ENCODE assay signal across 9 cellular contexts in the genomic region with DNA sequence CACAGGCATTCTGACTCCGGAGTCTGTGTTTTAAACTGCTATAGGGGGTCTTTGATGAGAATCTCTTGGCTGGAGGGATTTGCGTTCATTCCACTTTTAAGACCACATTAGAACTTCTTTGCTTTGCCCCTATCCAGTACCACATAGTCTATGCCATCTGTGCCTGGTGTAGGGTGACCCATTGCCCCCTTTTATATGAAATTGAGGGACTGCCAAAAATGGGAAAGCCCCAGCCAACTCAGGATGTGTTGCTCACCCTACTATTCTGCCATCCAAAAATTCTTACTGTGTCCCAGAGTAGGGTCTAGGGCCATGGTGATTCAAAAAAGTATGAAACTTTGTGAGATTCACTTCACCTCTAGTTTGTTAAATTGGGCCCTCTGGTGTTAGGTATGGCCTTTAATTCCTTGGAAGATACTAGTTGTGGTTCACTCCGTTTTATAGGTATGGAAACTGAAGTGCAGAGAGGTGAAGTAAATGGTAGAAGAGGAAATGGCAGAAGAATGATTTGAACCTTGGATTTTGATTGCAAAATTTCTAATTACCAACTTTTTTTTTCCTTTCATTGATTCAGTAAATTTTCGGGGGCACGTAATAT. TPM values are rescaled to one million over a fixed set of nuclear protein-coding genes. Genes with fewer than 3 reads are reported as not detected.
DNase-seq lines count a peak whose midpoint lies in the region; ATAC-seq and TF ChIP-seq lines count a peak whose summit lies in the region.
"Had no signal": no experiment of that assay in that cellular context is flagged by ENCODE, and none has a peak within 500 bp of the region (broad histone marks: within the 10 kb centered on the region; RNA-seq: fewer than 3 reads in every experiment).

No MANE protein-coding gene starts in this region.

- no peak for DNase-seq in activated T-cell treated with anti-CD3 and anti-CD28 coated beads, Interleukin-2, amount 50 U/mL, for 24 hours
- no peak for DNase-seq in activated T-cell treated with anti-CD3 and anti-CD28 coated beads for 4 hours
- no peak for DNase-seq in activated naive CD8-positive, alpha-beta T cell treated with anti-CD3 and anti-CD28 coated beads for 36 hours
- no peak for DNase-seq in kidney epithelial cell (ENCODE audit: low read depth)
- no peak for DNase-seq in stimulated activated CD4-positive, alpha-beta T cell treated with anti-CD3 and anti-CD28 coated beads, Interleukin-12 subunit alpha, Interleukin-12 subunit beta, amount 100 ng/mL, for 4 hours

- H3K4me3 Mint-ChIP-seq in activated T-cell treated with anti-CD3 and anti-CD28 coated beads, Interleukin-2, amount 50 U/mL, for 24 hours, result peak overlapping the region; percentile 95
- H3K4me3 Mint-ChIP-seq in activated naive CD8-positive, alpha-beta T cell treated with anti-CD3 and anti-CD28 coated beads for 36 hours, result peak overlapping the region; percentile 97

- WGBS in thymus, result 98% methylated on average over 5 of the region's 5 CpGs

- H3K9me3 ChIP-seq in thymus (ENCODE audit: control insufficient read depth), result no peaks in the 10 kb centered on the region

- peak; percentile 3 for TF ChIP-seq CTCF in kidney epithelial cell (IDR thresholded peaks at IDR 0.05; ENCODE audit: insufficient read depth, low read length, poor library complexity, severe bottlenecking)

- H3K27me3 Mint-ChIP-seq in activated T-cell treated with anti-CD3 and anti-CD28 coated beads, Interleukin-2, amount 50 U/mL, for 24 hours, result no peaks in the 10 kb centered on the region
- H3K27me3 Mint-ChIP-seq in activated naive CD8-positive, alpha-beta T cell treated with anti-CD3 and anti-CD28 coated beads for 36 hours, result no peaks in the 10 kb centered on the region

- no peaks in the 10 kb centered on the region for H3K9me3 Mint-ChIP-seq in activated T-cell treated with anti-CD3 and anti-CD28 coated beads, Interleukin-2, amount 50 U/mL, for 24 hours
- no peaks in the 10 kb centered on the region for H3K9me3 Mint-ChIP-seq in activated naive CD8-positive, alpha-beta T cell treated with anti-CD3 and anti-CD28 coated beads for 36 hours

- ATAC-seq in HG03565 (IDR thresholded peaks at IDR 0.05; ENCODE audit: unreplicated experiment), result no peak
- no peak for ATAC-seq in HG03354 (IDR thresholded peaks at IDR 0.05; ENCODE audit: poor library complexity, severe bottlenecking, unreplicated experiment)

- peak overlapping the region; percentile 94 for H3K4me3 ChIP-seq in kidney epithelial cell (ENCODE audit: low read depth, low read length)
- peak overlapping the region; percentile 98 for H3K4me3 ChIP-seq in thymus (ENCODE audit: low read length)

- peaks cover 68% of the 10 kb centered on the region for H3K4me1 Mint-ChIP-seq in activated T-cell treated with anti-CD3 and anti-CD28 coated beads, Interleukin-2, amount 50 U/mL, for 24 hours (ENCODE audit: low read depth)
- peaks cover 40% of the 10 kb centered on the region for H3K4me1 Mint-ChIP-seq in activated naive CD8-positive, alpha-beta T cell treated with anti-CD3 and anti-CD28 coated beads for 36 hours

- peaks cover 9% of the 10 kb centered on the region for H3K4me1 ChIP-seq in thymus (ENCODE audit: control insufficient read depth, insufficient read depth, low read length)

- peaks cover 42% of the 10 kb centered on the region for H3K36me3 Mint-ChIP-seq in activated T-cell treated with anti-CD3 and anti-CD28 coated beads, Interleukin-2, amount 50 U/mL, for 24 hours (ENCODE audit: low read depth)
- H3K36me3 Mint-ChIP-seq in activated naive CD8-positive, alpha-beta T cell treated with anti-CD3 and anti-CD28 coated beads for 36 hours, result peaks cover 21% of the 10 kb centered on the region

- H3K27ac ChIP-seq in thymus (ENCODE audit: low read depth), result no peak overlapping the region

- H3K36me3 ChIP-seq in kidney epithelial cell (ENCODE audit: control insufficient read depth, insufficient read depth, low read length) (no peaks in the 10 kb centered on the region), thymus (ENCODE audit: control insufficient read depth, insufficient read depth) (no peaks in the 10 kb centered on the region)

- H3K27me3 ChIP-seq in kidney epithelial cell (ENCODE audit: control insufficient read depth, insufficient read depth, low read length), result no peaks in the 10 kb centered on the region
- peaks cover 4% of the 10 kb centered on the region for H3K27me3 ChIP-seq in thymus (ENCODE audit: control insufficient read depth, insufficient read depth)

- peak overlapping the region; percentile 91 for H3K27ac Mint-ChIP-seq in activated T-cell treated with anti-CD3 and anti-CD28 coated beads, Interleukin-2, amount 50 U/mL, for 24 hours
- H3K27ac Mint-ChIP-seq in activated naive CD8-positive, alpha-beta T cell treated with anti-CD3 and anti-CD28 coated beads for 36 hours, result peak overlapping the region; percentile 50

RNA-seq across cellular contexts. Expression of a gene that starts 1.4 kb away (rescaled TPM):
- 10 to 100 TPM; 38.8 to 41.8 TPM for total RNA-seq in activated naive CD8-positive, alpha-beta T cell treated with anti-CD3 and anti-CD28 coated beads for 36 hours
- total RNA-seq in kidney epithelial cell, result 126 and 143 TPM in 2 replicates
- polyA plus RNA-seq in thymus, result 123 TPM

RNA-seq across cellular contexts. Expression of a gene that starts 35.5 kb away (rescaled TPM):
- not detected for total RNA-seq in activated naive CD8-positive, alpha-beta T cell treated with anti-CD3 and anti-CD28 coated beads for 36 hours
- total RNA-seq in kidney epithelial cell, result 0.04 and 0.82 TPM in 2 replicates
- polyA plus RNA-seq in thymus, result 0.68 TPM
- total RNA-seq: dermis microvascular lymphatic vessel endothelial cell had no signal
